ENCODE assay signal across 28 cellular contexts in the genomic region with DNA sequence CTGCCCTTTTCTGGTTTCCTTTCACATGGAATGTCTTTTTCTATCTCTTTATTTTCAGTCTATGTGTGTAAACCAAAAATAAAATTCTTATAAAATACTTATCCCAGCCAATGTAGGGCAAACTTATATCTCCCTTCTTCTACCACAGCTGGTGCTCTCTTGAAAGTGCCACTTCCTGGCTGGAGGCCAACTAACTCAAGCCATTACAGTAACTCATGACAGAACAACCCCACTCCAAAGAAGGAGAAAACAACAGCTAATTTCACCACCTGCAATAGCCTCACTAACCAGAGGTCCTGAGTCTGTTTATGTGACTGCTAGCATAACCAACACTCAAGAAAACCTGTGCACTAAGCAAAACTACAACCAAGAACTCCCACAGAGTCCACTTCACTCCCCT.
"Had no signal": no experiment of that assay in that cellular context is flagged by ENCODE, and none has a peak within 500 bp of the region (broad histone marks: within the 10 kb centered on the region; RNA-seq: fewer than 3 reads in every experiment).

No MANE protein-coding gene starts in this region.

- H3K4me1 ChIP-seq: esophagus muscularis mucosa, foreskin keratinocyte, gastroesophageal sphincter, left lung, prostate gland, right atrium auricular region, suprapubic skin, vagina had no signal

- H3K36me3 ChIP-seq: esophagus muscularis mucosa, gastroesophageal sphincter, heart left ventricle, left lung, prostate gland, right atrium auricular region, suprapubic skin, transverse colon, vagina had no signal

- H2AFZ ChIP-seq: hepatocyte had no signal

- H3K36me3 Mint-ChIP-seq: mesothelial cell of epicardium had no signal

- H3K4me2 ChIP-seq: hepatocyte, smooth muscle cell had no signal

- H3K9me3 ChIP-seq: prostate gland, vagina had no signal

- H3K27me3 Mint-ChIP-seq: natural killer cell treated with Interleukin-12 subunit alpha and Interleukin-12 subunit beta and Interleukin-15 and Interleukin-18, amount 100 ng/mL, for 72 hours had no signal

- H3K4me1 Mint-ChIP-seq: mesothelial cell of epicardium; naive B cell; neural crest cell; stimulated activated naive CD8-positive, alpha-beta T cell treated with anti-CD3 and anti-CD28 coated beads, Interleukin-15, amount 100 ng/mL, for 72 hours had no signal

- H3K79me2 ChIP-seq: hepatocyte had no signal

- H3K27ac Mint-ChIP-seq: mesothelial cell of epicardium; naive B cell; natural killer cell treated with Interleukin-12 subunit alpha and Interleukin-12 subunit beta and Interleukin-15 and Interleukin-18, amount 100 ng/mL, for 72 hours; stimulated activated naive CD8-positive, alpha-beta T cell treated with anti-CD3 and anti-CD28 coated beads, Interleukin-15, amount 100 ng/mL, for 72 hours had no signal

- H3K4me3 ChIP-seq: esophagus muscularis mucosa, gastroesophageal sphincter, heart left ventricle, hepatocyte, left lung, mucosa of descending colon, prostate gland, right atrium auricular region, smooth muscle cell, suprapubic skin, transverse colon, vagina had no signal

- H3K4me3 Mint-ChIP-seq: mesothelial cell of epicardium; naive B cell; natural killer cell treated with Interleukin-12 subunit alpha and Interleukin-12 subunit beta and Interleukin-15 and Interleukin-18, amount 100 ng/mL, for 72 hours; neural crest cell; stimulated activated naive CD8-positive, alpha-beta T cell treated with anti-CD3 and anti-CD28 coated beads, Interleukin-15, amount 100 ng/mL, for 72 hours had no signal

- H3K27ac ChIP-seq: esophagus muscularis mucosa, foreskin keratinocyte, gastroesophageal sphincter, heart left ventricle, hepatocyte, left lung, prostate gland, right atrium auricular region, suprapubic skin, transverse colon, vagina had no signal

- H3K27me3 ChIP-seq: foreskin keratinocyte, hepatocyte, left lung, right atrium auricular region, suprapubic skin, transverse colon, vagina had no signal

- DNase-seq: dermis blood vessel endothelial cell; effector memory CD4-positive, alpha-beta T cell; foreskin keratinocyte; heart left ventricle; left cardiac atrium; left lung; mesenchymal stem cell; mucosa of descending colon; naive B cell; nucleus accumbens; stimulated activated CD4-positive, alpha-beta T cell treated with anti-CD3 and anti-CD28 coated beads, Interleukin-12 subunit alpha, Interleukin-12 subunit beta, amount 100 ng/mL, for 4 hours; stimulated activated CD4-positive, alpha-beta T cell treated with anti-CD3 and anti-CD28 coated beads, Interleukin-1b, Interleukin-23, amount 100 ng/mL, for 48 hours; stimulated activated CD4-positive, alpha-beta T cell treated with anti-CD3 and anti-CD28 coated beads, Interleukin-4, amount 100 ng/mL, for 1 hour; stimulated activated CD8-positive, alpha-beta memory T cell treated with anti-CD3 and anti-CD28 coated beads, Interleukin-4, amount 100 ng/mL, for 48 hours; stimulated activated naive CD4-positive, alpha-beta T cell; stimulated activated naive CD8-positive, alpha-beta T cell treated with anti-CD3 and anti-CD28 coated beads, Interleukin-15, amount 100 ng/mL, for 72 hours; transverse colon had no signal
